ENCODE assay signal across 13 cellular contexts in genomic region chr11:121890377-121890776, GRCh38.
DNase-seq lines count a peak whose midpoint lies in the region; ATAC-seq, FAIRE-seq and TF ChIP-seq lines count a peak whose summit lies in the region.
"Had no signal": no experiment of that assay in that cellular context is flagged by ENCODE, and none has a peak within 500 bp of the region (broad histone marks: within the 10 kb centered on the region; RNA-seq: fewer than 3 reads in every experiment).

No MANE protein-coding gene starts in this region.

- TF ChIP-seq CTCF in astrocyte (IDR thresholded peaks at IDR 0.05; ENCODE audit: insufficient read depth, low read depth, low read length): no peak

- no peaks in the 10 kb centered on the region for H3K27me3 ChIP-seq in astrocyte (ENCODE audit: insufficient read depth, low read length)
- H3K27me3 ChIP-seq: gastrocnemius medialis, ovary had no signal

- H3K4me1 Mint-ChIP-seq in astrocyte (ENCODE audit: low read depth, unreplicated experiment): peaks cover 52% of the 10 kb centered on the region

- peaks cover 3% of the 10 kb centered on the region for H3K9me3 Mint-ChIP-seq in astrocyte (ENCODE audit: unreplicated experiment)

- no peaks in the 10 kb centered on the region for H3K36me3 ChIP-seq in astrocyte (ENCODE audit: insufficient read depth, low read length)
- H3K36me3 ChIP-seq: gastrocnemius medialis, lower lobe of right lung, ovary had no signal

- no peak overlapping the region for H3K4me3 ChIP-seq in astrocyte (ENCODE audit: insufficient read depth, low read depth, low read length)
- H3K4me3 ChIP-seq: gastrocnemius medialis, lower lobe of right lung, ovary, SK-N-MC had no signal

- H3K4me1 ChIP-seq in astrocyte (ENCODE audit: insufficient read depth, low read length): peaks cover 38% of the 10 kb centered on the region

- H3K27ac ChIP-seq in astrocyte (ENCODE audit: low read depth, low read length): peak overlapping the region; percentile 10
- H3K27ac ChIP-seq: gastrocnemius medialis, lower lobe of right lung, SK-N-MC had no signal

- DNase-seq in HCEC 1CT: peak; percentile 65
- peak; percentile 99 for DNase-seq in astrocyte (ENCODE audit: low read depth)
- peak; percentile 52 for DNase-seq in foreskin melanocyte
- DNase-seq in smooth muscle cell of the brain vasculature (ENCODE audit: low read depth, low spot score): peak; percentile 31
- DNase-seq in HPDE6-E6E7 (ENCODE audit: extremely low spot score): no peak
- DNase-seq in SHP77 treated with DMSO at 0.1 percent for 48 hours (lab: John Stamatoyannopoulos, UW): no peak
- DNase-seq: gastrocnemius medialis, lower lobe of right lung, NCI-H1105, ovary had no signal

- H4K20me1 ChIP-seq in astrocyte (ENCODE audit: insufficient read depth, low read length): no peaks in the 10 kb centered on the region

- no peak overlapping the region for H3K9ac ChIP-seq in astrocyte (ENCODE audit: low read length)

- peak; percentile 96 for FAIRE-seq in astrocyte (lab: Jason Lieb, UNC)

- peak overlapping the region; percentile 37 for H3K27ac Mint-ChIP-seq in astrocyte (ENCODE audit: unreplicated experiment)

- H3K27me3 Mint-ChIP-seq in astrocyte (ENCODE audit: low read depth, unreplicated experiment): no peaks in the 10 kb centered on the region

- no peaks in the 10 kb centered on the region for H3K79me2 ChIP-seq in astrocyte (ENCODE audit: insufficient read depth, low read length)

- no peaks in the 10 kb centered on the region for H3K36me3 Mint-ChIP-seq in astrocyte (ENCODE audit: low read depth, unreplicated experiment)

- no peak overlapping the region for H3K4me3 Mint-ChIP-seq in astrocyte (ENCODE audit: unreplicated experiment)

- peak overlapping the region; percentile 39 for H3K4me2 ChIP-seq in astrocyte (ENCODE audit: low read length)

- no peaks in the 10 kb centered on the region for H3K9me3 ChIP-seq in astrocyte (ENCODE audit: insufficient read depth, low read depth, low read length)
- H3K9me3 ChIP-seq: gastrocnemius medialis, lower lobe of right lung, ovary had no signal

- no peak overlapping the region for H2AFZ ChIP-seq in astrocyte (ENCODE audit: low read depth, low read length)

- no peak for ATAC-seq in GM19351 (IDR thresholded peaks at IDR 0.05; ENCODE audit: unreplicated experiment)
- ATAC-seq: activated CD4-positive, CD25-positive, alpha-beta regulatory T cell treated with anti-CD3 and anti-CD28 coated beads, Interleukin-2, amount 50 U/mL, for 24 hours; gastrocnemius medialis had no signal

Comparison
In these comparisons a context has a peak if more than half of its experiments do, and no peak if none do; other contexts are left out.
1. DNase-seq: peak in HCEC 1CT (single experiment), astrocyte (single experiment), foreskin melanocyte (single experiment) and smooth muscle cell of the brain vasculature (single experiment); none in HPDE6-E6E7 (single experiment) and SHP77 treated with DMSO at 0.1 percent for 48 hours (single experiment).